In genomic region chr11:297666-298405, GRCh38 we compare ENCODE assay signal across 1 cellular context.
TF ChIP-seq lines count a peak whose summit lies in the region.

No MANE protein-coding gene starts in this region.

TF ChIP-seq in HepG2, 621 proteins besides CTCF, POLR2A, EP300 and RAD21:
- TF ChIP-seq ZNF687 (CRISPR knock-in tag; IDR thresholded peaks at IDR 0.05) (peak; percentile 31; the same call in 1 of the 2 replicates), DZIP1 (CRISPR knock-in tag; IDR thresholded peaks at IDR 0.05) (no peak), ARID2 (CRISPR knock-in tag; IDR thresholded peaks at IDR 0.05; ENCODE audit: borderline replicate concordance) (no peak), ZFP91 (CRISPR knock-in tag; IDR thresholded peaks at IDR 0.05; ENCODE audit: borderline replicate concordance) (peak; percentile 27; the same call in 1 of the 2 replicates), ZNF776 (CRISPR knock-in tag; IDR thresholded peaks at IDR 0.05) (peak; percentile 32; the same call in 1 of the 2 replicates), KDM5B (CRISPR knock-in tag; IDR thresholded peaks at IDR 0.05; ENCODE audit: borderline replicate concordance) (peak; percentile 25; the same call in 1 of the 2 replicates), ZFX (CRISPR knock-in tag; IDR thresholded peaks at IDR 0.05; ENCODE audit: low read depth) (peak; percentile 18), ZNF501 (CRISPR knock-in tag; IDR thresholded peaks at IDR 0.05) (no peak), SMARCC2 (IDR thresholded peaks at IDR 0.05) (no peak), KDM2A (CRISPR knock-in tag; IDR thresholded peaks at IDR 0.05; ENCODE audit: borderline replicate concordance, low read depth) (peak; percentile 40), POLR2G (IDR thresholded peaks at IDR 0.05; ENCODE audit: low read depth, low read length) (peak; percentile 29), MTA3 (CRISPR knock-in tag; IDR thresholded peaks at IDR 0.05) (no peak), ZNF350 (CRISPR knock-in tag; IDR thresholded peaks at IDR 0.05; ENCODE audit: borderline replicate concordance, low read depth) (0 out of 2 replicates have a peak, but pooled peaks have one; percentile 21), SP4 (CRISPR knock-in tag; IDR thresholded peaks at IDR 0.05) (no peak), GZF1 (CRISPR knock-in tag; IDR thresholded peaks at IDR 0.05) (no peak), MNT (IDR thresholded peaks at IDR 0.05) (peak; percentile 55), FOXA1 (IDR thresholded peaks at IDR 0.05) (no peak), FOXA1 (CRISPR knock-in tag; IDR thresholded peaks at IDR 0.05) (no peak), AGO2 (optimal IDR thresholded peaks at IDR 0.05; ENCODE audit: low read depth, low read length) (peak; percentile 58), ZNF678 (CRISPR knock-in tag; IDR thresholded peaks at IDR 0.05) (no peak), XRCC5 (optimal IDR thresholded peaks at IDR 0.05; ENCODE audit: low read length) (peak; percentile 20), PLSCR1 (CRISPR knock-in tag; IDR thresholded peaks at IDR 0.05; ENCODE audit: borderline replicate concordance) (no peak), ZFY (CRISPR knock-in tag; IDR thresholded peaks at IDR 0.05) (peak; percentile 32; the same call in 1 of the 2 replicates), MTF1 (CRISPR knock-in tag; IDR thresholded peaks at IDR 0.05) (no peak)
